In genomic region chr5:40549611-40550010, GRCh38 we compare ENCODE assay signal across 27 cellular contexts.
"Had no signal": no experiment of that assay in that cellular context is flagged by ENCODE, and none has a peak within 500 bp of the region (broad histone marks: within the 10 kb centered on the region; RNA-seq: fewer than 3 reads in every experiment).

No MANE protein-coding gene starts in this region.

- H3K4me1 Mint-ChIP-seq: activated naive CD4-positive, alpha-beta T cell treated with anti-CD3 and anti-CD28 coated beads, Interleukin-2, amount 50 U/mL, for 24 hours; naive B cell had no signal

- ATAC-seq: activated CD8-positive, alpha-beta T cell treated with anti-CD3 and anti-CD28 coated beads for 36 hours; activated naive CD8-positive, alpha-beta T cell treated with anti-CD3 and anti-CD28 coated beads, Interleukin-2, amount 50 U/mL, for 24 hours; foreskin keratinocyte; heart left ventricle; left colon; stimulated activated naive B cell treated with anti-CD40 and anti-IgM and Interleukin-4, amounts not matched to agents 10 μg/mL and 1 μg/mL and 100 μg/mL, for 72 hours; T-helper 17 cell; upper lobe of right lung had no signal

- H3K9me3 Mint-ChIP-seq: activated CD8-positive, alpha-beta T cell treated with anti-CD3 and anti-CD28 coated beads for 36 hours; activated naive CD4-positive, alpha-beta T cell treated with anti-CD3 and anti-CD28 coated beads, Interleukin-2, amount 50 U/mL, for 24 hours; activated naive CD8-positive, alpha-beta T cell treated with anti-CD3 and anti-CD28 coated beads, Interleukin-2, amount 50 U/mL, for 24 hours had no signal

- H3K36me3 Mint-ChIP-seq: activated naive CD4-positive, alpha-beta T cell treated with anti-CD3 and anti-CD28 coated beads, Interleukin-2, amount 50 U/mL, for 24 hours; immature natural killer cell; naive B cell had no signal

- H3K4me3 Mint-ChIP-seq: activated CD8-positive, alpha-beta T cell treated with anti-CD3 and anti-CD28 coated beads for 36 hours; activated naive CD4-positive, alpha-beta T cell treated with anti-CD3 and anti-CD28 coated beads, Interleukin-2, amount 50 U/mL, for 24 hours; activated naive CD8-positive, alpha-beta T cell treated with anti-CD3 and anti-CD28 coated beads, Interleukin-2, amount 50 U/mL, for 24 hours; immature natural killer cell; mesothelial cell of epicardium; naive B cell; stimulated activated naive B cell treated with anti-CD40 and anti-IgM and Interleukin-4, amounts not matched to agents 10 μg/mL and 1 μg/mL and 100 μg/mL, for 72 hours; T-helper 17 cell had no signal

- H3K4me3 ChIP-seq: colonic mucosa, heart left ventricle, right atrium auricular region, stomach, thyroid gland, upper lobe of right lung had no signal

- H3K27ac Mint-ChIP-seq: activated CD8-positive, alpha-beta T cell treated with anti-CD3 and anti-CD28 coated beads for 36 hours; activated naive CD4-positive, alpha-beta T cell treated with anti-CD3 and anti-CD28 coated beads, Interleukin-2, amount 50 U/mL, for 24 hours; activated naive CD8-positive, alpha-beta T cell treated with anti-CD3 and anti-CD28 coated beads, Interleukin-2, amount 50 U/mL, for 24 hours; activated T-helper 2 cell treated with anti-CD3 and anti-CD28 coated beads, Interferon-gamma antibody, Interleukin-2, Interleukin-4, amounts not matched to agents 10 μg/mL and 5 μg/mL and 100 μg/mL, durations not matched to agents 14 hours and 24 hours and 36 hours; mesothelial cell of epicardium; stimulated activated naive B cell treated with anti-CD40 and anti-IgM and Interleukin-4, amounts not matched to agents 10 μg/mL and 1 μg/mL and 100 μg/mL, for 72 hours; T-helper 17 cell had no signal

- DNase-seq: activated CD4-positive, alpha-beta T cell treated with anti-CD3 and anti-CD28 coated beads for 1 hour; activated CD4-positive, alpha-beta T cell treated with anti-CD3 and anti-CD28 coated beads, Interleukin-2, amount 50 U/mL, for 1 hour; activated CD8-positive, alpha-beta T cell treated with anti-CD3 and anti-CD28 coated beads for 36 hours; activated naive CD8-positive, alpha-beta T cell treated with anti-CD3 and anti-CD28 coated beads, Interleukin-2, amount 50 U/mL, for 24 hours; activated T-cell treated with anti-CD3 and anti-CD28 coated beads, Interleukin-2, amount 50 U/mL, for 48 hours; cerebellar nuclear complex; colonic mucosa; effector CD8-positive, alpha-beta T cell; foreskin keratinocyte; heart left ventricle; hypothalamus; immature natural killer cell; kidney; left colon; naive B cell; stimulated activated CD4-positive, alpha-beta T cell treated with anti-CD3 and anti-CD28 coated beads, Interleukin-15, amount 100 ng/mL, for 24 hours; stimulated activated CD4-positive, alpha-beta T cell treated with anti-CD3 and anti-CD28 coated beads, Interleukin-2, amount 100 ng/mL, for 24 hours; stimulated activated naive B cell treated with anti-CD40 and anti-IgM and Interleukin-4, amounts not matched to agents 10 μg/mL and 1 μg/mL and 100 μg/mL, for 72 hours; stomach; T-helper 17 cell; T1000; thyroid gland; upper lobe of right lung had no signal

- H3K27me3 Mint-ChIP-seq: activated CD8-positive, alpha-beta T cell treated with anti-CD3 and anti-CD28 coated beads for 36 hours; activated naive CD4-positive, alpha-beta T cell treated with anti-CD3 and anti-CD28 coated beads, Interleukin-2, amount 50 U/mL, for 24 hours; activated naive CD8-positive, alpha-beta T cell treated with anti-CD3 and anti-CD28 coated beads, Interleukin-2, amount 50 U/mL, for 24 hours; naive B cell; stimulated activated naive B cell treated with anti-CD40 and anti-IgM and Interleukin-4, amounts not matched to agents 10 μg/mL and 1 μg/mL and 100 μg/mL, for 72 hours; T-helper 17 cell had no signal
